In the genomic region with DNA sequence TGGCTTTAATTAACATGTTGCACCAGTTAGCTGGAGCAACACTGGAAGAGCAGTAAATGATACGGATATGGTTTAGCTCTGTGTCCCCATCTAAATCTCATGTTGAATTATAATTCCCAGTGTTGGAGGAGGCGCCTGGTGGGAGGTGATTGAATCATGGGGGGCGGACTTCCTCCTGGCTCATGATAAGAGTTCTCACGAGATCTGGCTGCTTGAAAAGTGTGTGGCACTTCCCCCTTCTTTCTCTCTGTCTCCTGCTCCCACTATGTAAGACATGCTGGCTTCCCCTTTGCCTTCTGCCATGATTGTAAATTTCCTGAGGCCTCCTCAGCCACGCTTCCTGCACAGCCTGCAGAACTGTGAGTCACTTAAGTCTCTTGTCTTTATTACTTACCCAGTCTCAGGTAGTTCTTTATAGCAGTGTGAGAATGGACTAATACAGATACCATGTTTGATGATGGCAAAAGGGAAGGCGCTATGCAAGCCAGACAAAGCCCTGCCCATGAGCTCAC, we compare ENCODE assay signal across 19 cellular contexts.
"Had no signal": no experiment of that assay in that cellular context is flagged by ENCODE, and none has a peak within 500 bp of the region (broad histone marks: within the 10 kb centered on the region; RNA-seq: fewer than 3 reads in every experiment).

No MANE protein-coding gene starts in this region.

- H3K27me3 ChIP-seq: brain microvascular endothelial cell, hepatocyte, suprapubic skin, transverse colon had no signal

- H3K4me3 ChIP-seq: hepatocyte, suprapubic skin, transverse colon had no signal

- H3K4me1 ChIP-seq: suprapubic skin, transverse colon had no signal

- H3K36me3 ChIP-seq: brain microvascular endothelial cell, suprapubic skin, transverse colon had no signal

- H3K27ac ChIP-seq: brain microvascular endothelial cell, hepatocyte, suprapubic skin, transverse colon had no signal

- H3K9me3 ChIP-seq: suprapubic skin, transverse colon had no signal

- ATAC-seq: activated CD4-positive, CD25-positive, alpha-beta regulatory T cell treated with anti-CD3 and anti-CD28 coated beads, Interleukin-2, amount 50 U/mL, for 24 hours; activated CD8-positive, alpha-beta T cell treated with anti-CD3 and anti-CD28 coated beads, Interleukin-2, amount 10 ng/mL, durations not matched to agents 7 days and 5 days; activated naive CD4-positive, alpha-beta T cell treated with anti-CD3 and anti-CD28 coated beads, Interleukin-2, amount 50 U/mL, for 72 hours; esophagus mucosa; left cardiac atrium; sciatic nerve; stimulated activated effector memory CD8-positive, alpha-beta T cell treated with anti-CD3 and anti-CD28 coated beads, Interleukin-12 subunit alpha, Interleukin-12 subunit beta, amount 100 ng/mL, for 72 hours; stimulated activated naive CD8-positive, alpha-beta T cell treated with anti-CD3 and anti-CD28 coated beads, Interleukin-15, amount 100 ng/mL, for 72 hours had no signal

- DNase-seq: activated CD4-positive, alpha-beta T cell treated with anti-CD3 and anti-CD28 coated beads, Interleukin-2, amount 10 ng/mL, durations not matched to agents 24 days and 14 days; activated CD8-positive, alpha-beta T cell treated with anti-CD3 and anti-CD28 coated beads, Interleukin-2, amount 10 ng/mL, durations not matched to agents 7 days and 5 days; activated T-cell treated with anti-CD3 and anti-CD28 coated beads, Interleukin-2, amount 50 U/mL, for 1 hour; aorta; brain microvascular endothelial cell; effector CD8-positive, alpha-beta T cell; glutamatergic neuron; left cardiac atrium; small intestine; stimulated activated CD4-positive, alpha-beta T cell treated with anti-CD3 and anti-CD28 coated beads, Interleukin-2, amount 100 ng/mL, for 24 hours; stimulated activated naive CD8-positive, alpha-beta T cell treated with anti-CD3 and anti-CD28 coated beads, Interleukin-15, amount 100 ng/mL, for 72 hours; transverse colon had no signal
